19 cellular contexts compared by ENCODE assay signal in genomic region chr3:135084976-135085375, GRCh38.
DNase-seq lines count a peak whose midpoint lies in the region; ATAC-seq and TF ChIP-seq lines count a peak whose summit lies in the region.
"Had no signal": no experiment of that assay in that cellular context is flagged by ENCODE, and none has a peak within 500 bp of the region (broad histone marks: within the 10 kb centered on the region; RNA-seq: fewer than 3 reads in every experiment).

No MANE protein-coding gene starts in this region.

- H3K9me3 Mint-ChIP-seq in CD4-positive, alpha-beta memory T cell, result peaks cover 0 to 3% (median 0%) of the 10 kb centered on the region in 8 donors
- H3K9me3 Mint-ChIP-seq: CD8-positive, alpha-beta T cell had no signal

- H3K27me3 Mint-ChIP-seq in CD4-positive, alpha-beta memory T cell, result peaks cover 0 to 7% of the 10 kb centered on the region in 2 donors
- H3K27me3 Mint-ChIP-seq: CD4-positive, CD25-positive, alpha-beta regulatory T cell had no signal

- TF ChIP-seq CTCF in parathyroid adenoma (IDR thresholded peaks at IDR 0.05), result no peak

- no peaks in the 10 kb centered on the region for H3K4me1 Mint-ChIP-seq in CD4-positive, alpha-beta memory T cell
- H3K4me1 Mint-ChIP-seq: B cell; CD14-positive monocyte; CD4-positive, CD25-positive, alpha-beta regulatory T cell had no signal

- H3K4me3 Mint-ChIP-seq in CD4-positive, alpha-beta memory T cell, result no peak overlapping the region
- H3K4me3 Mint-ChIP-seq: B cell; CD14-positive monocyte; CD4-positive, CD25-positive, alpha-beta regulatory T cell; CD8-positive, alpha-beta T cell had no signal

- H3K27me3 ChIP-seq in parathyroid adenoma (ENCODE audit: control insufficient read depth, insufficient read depth, low read length), result no peaks in the 10 kb centered on the region
- no peaks in the 10 kb centered on the region for H3K27me3 ChIP-seq in CD4-positive, alpha-beta memory T cell (ENCODE audit: insufficient read depth, low read length)
- H3K27me3 ChIP-seq: BLaER1 had no signal

- POLR2A ChIA-PET in CD4-positive, alpha-beta memory T cell (lab: Charles Lee; ENCODE audit: partially characterized antibody), result no interaction called here

- CTCF ChIA-PET in CD4-positive, alpha-beta memory T cell (lab: Charles Lee; ENCODE audit: partially characterized antibody), result no interaction called here

- no peak for ATAC-seq in HG03354 (IDR thresholded peaks at IDR 0.05; ENCODE audit: poor library complexity, severe bottlenecking, unreplicated experiment)
- ATAC-seq: A549; CD8-positive, alpha-beta T cell had no signal

- H3K36me3 Mint-ChIP-seq in CD4-positive, alpha-beta memory T cell, result no peaks in the 10 kb centered on the region
- H3K36me3 Mint-ChIP-seq: CD14-positive monocyte; CD4-positive, CD25-positive, alpha-beta regulatory T cell; CD8-positive, alpha-beta T cell had no signal

- H3K27ac Mint-ChIP-seq in CD4-positive, alpha-beta memory T cell, result no peak overlapping the region
- H3K27ac Mint-ChIP-seq: B cell; CD14-positive monocyte; CD4-positive, CD25-positive, alpha-beta regulatory T cell; CD8-positive, alpha-beta T cell had no signal

- H3K36me3 ChIP-seq in parathyroid adenoma (ENCODE audit: control insufficient read depth, insufficient read depth, low read length), result no peaks in the 10 kb centered on the region
- H3K36me3 ChIP-seq in CD4-positive, alpha-beta memory T cell (ENCODE audit: insufficient read depth, low read length), result no peaks in the 10 kb centered on the region
- H3K36me3 ChIP-seq: BLaER1 had no signal

- no peaks in the 10 kb centered on the region for H3K9me3 ChIP-seq in parathyroid adenoma (ENCODE audit: control insufficient read depth, low read length)
- no peaks in the 10 kb centered on the region for H3K9me3 ChIP-seq in CD4-positive, alpha-beta memory T cell (ENCODE audit: control insufficient read depth in 1 of 2, low read length in 2 of 2)
- H3K9me3 ChIP-seq: A549, BLaER1, Caco-2 had no signal

- peak; percentile 27 for DNase-seq in DMS79 (lab: John Stamatoyannopoulos, UW)
- no peak for DNase-seq in caudate nucleus (lab: John Stamatoyannopoulos, UW)
- DNase-seq in kidney tubule cell (ENCODE audit: low spot score), result peak; percentile 4
- no peak for DNase-seq in CD4-positive, alpha-beta memory T cell
- DNase-seq in NCI-H1092 (lab: John Stamatoyannopoulos, UW), result no peak
- DNase-seq in NCI-H1048 (lab: John Stamatoyannopoulos, UW), result no peak
- DNase-seq: AML-193; C1 segment of cervical spinal cord; Caco-2; CD4-positive, CD25-positive, alpha-beta regulatory T cell; CD8-positive, alpha-beta T cell; GF-D8 had no signal

- H3K4me3 ChIP-seq in parathyroid adenoma (ENCODE audit: low read depth, low read length), result no peak overlapping the region
- H3K4me3 ChIP-seq in CD4-positive, alpha-beta memory T cell (ENCODE audit: low read length in 2 of 2), result no peak overlapping the region
- H3K4me3 ChIP-seq: A549, BLaER1 had no signal

- peak overlapping the region; percentile 77 for H3K27ac ChIP-seq in caudate nucleus (ENCODE audit: low read depth, low read length)
- H3K27ac ChIP-seq in parathyroid adenoma, result peak overlapping the region; percentile 73
- H3K27ac ChIP-seq in CD4-positive, alpha-beta memory T cell (ENCODE audit: low read depth, low read length), result no peak overlapping the region
- H3K27ac ChIP-seq: 22Rv1, A549, BLaER1 had no signal

- peak overlapping the region; percentile 62 for H2AFZ ChIP-seq in parathyroid adenoma

- peaks cover 23% of the 10 kb centered on the region for H3K4me1 ChIP-seq in parathyroid adenoma
- H3K4me1 ChIP-seq in CD4-positive, alpha-beta memory T cell (ENCODE audit: insufficient read depth, low read length), result no peaks in the 10 kb centered on the region
- H3K4me1 ChIP-seq: A549, Caco-2 had no signal

- H3K9ac ChIP-seq in parathyroid adenoma, result no peak overlapping the region
- H3K9ac ChIP-seq: BLaER1 had no signal

- intact Hi-C loops in CD4-positive, alpha-beta memory T cell (cut with micrococcal nuclease), result no loop called here

- no peaks in the 10 kb centered on the region for H3K79me2 ChIP-seq in parathyroid adenoma

- H3K4me2 ChIP-seq in parathyroid adenoma (ENCODE audit: low read length), result no peak overlapping the region
- H3K4me2 ChIP-seq: A549, BLaER1 had no signal

Comparison
In these comparisons a context has a peak if more than half of its experiments do, and no peak if none do; other contexts are left out.
1. DNase-seq: peak in DMS79 (single experiment) and kidney tubule cell (single experiment); none in caudate nucleus (0 of 61), CD4-positive, alpha-beta memory T cell (0 of 5), NCI-H1092 (single experiment) and NCI-H1048 (single experiment).